ENCODE assay signal across 9 cellular contexts in the genomic region with DNA sequence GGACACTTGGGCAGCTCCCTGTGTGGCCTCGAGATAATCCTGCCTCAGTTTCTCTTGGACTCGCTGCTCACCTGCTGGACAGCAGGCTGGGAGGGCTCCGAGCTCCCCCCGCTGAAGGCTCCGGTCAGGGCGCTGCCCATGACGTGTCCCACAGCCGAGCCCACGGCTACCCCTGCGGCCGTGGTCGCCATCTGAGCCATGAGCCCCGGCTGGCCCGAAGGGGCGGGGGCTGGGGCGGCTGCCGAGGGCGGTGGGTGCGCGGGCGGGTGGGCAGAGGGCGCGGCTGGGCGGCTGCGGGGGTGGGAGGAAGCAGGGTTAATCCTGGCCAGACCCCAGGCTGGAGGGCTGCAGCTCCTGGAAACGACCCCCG. TPM values are rescaled to one million over a fixed set of nuclear protein-coding genes. Genes with fewer than 3 reads are reported as not detected.
DNase-seq lines count a peak whose midpoint lies in the region; ATAC-seq and TF ChIP-seq lines count a peak whose summit lies in the region.
"Had no signal": no experiment of that assay in that cellular context is flagged by ENCODE, and none has a peak within 500 bp of the region (broad histone marks: within the 10 kb centered on the region; RNA-seq: fewer than 3 reads in every experiment).

No MANE protein-coding gene starts in this region.

- H3K9me2 ChIP-seq in MM.1S (replicated peaks; ENCODE audit: insufficient read depth, low read length): no peaks in the 10 kb centered on the region

- H3K4me3 ChIP-seq in A673 (ENCODE audit: low read depth, low read length, poor library complexity, severe bottlenecking): peak overlapping the region; percentile 70
- peak overlapping the region; percentile 93 for H3K4me3 ChIP-seq in MM.1S (ENCODE audit: low read length)
- H3K4me3 ChIP-seq in duodenal mucosa (ENCODE audit: low read depth in 1 of 2, low read length in 2 of 2): peak overlapping the region; percentile 90 to 92
- peak overlapping the region; percentile 59 to 77 for H3K4me3 ChIP-seq in muscle layer of colon (ENCODE audit: low read depth in 1 of 2, low read length in 2 of 2)

- TF ChIP-seq CTCF in A673 (conservative IDR thresholded peaks at IDR 0.05; ENCODE audit: low read depth, low read length): no peak
- no peak for TF ChIP-seq CTCF in MM.1S (IDR thresholded peaks at IDR 0.05; ENCODE audit: low read length)

- H3K9me3 ChIP-seq in A673 (ENCODE audit: low read depth, low read length, poor library complexity, severe bottlenecking) (no peaks in the 10 kb centered on the region), MM.1S (replicated peaks; ENCODE audit: insufficient read depth, low read length) (no peaks in the 10 kb centered on the region), duodenal mucosa (ENCODE audit: control insufficient read depth in 1 of 2, low read length in 2 of 2) (no peaks in the 10 kb centered on the region), muscle layer of colon (ENCODE audit: low read length) (no peaks in the 10 kb centered on the region)

- H3K9ac ChIP-seq in MM.1S (ENCODE audit: low read length) (peak overlapping the region; percentile 83), duodenal mucosa (ENCODE audit: low read depth in 1 of 2, low read length in 2 of 2) (peak overlapping the region; percentile 94), muscle layer of colon (ENCODE audit: low read length) (peak overlapping the region; percentile 71)

- intact Hi-C loops in A673 (cut with micrococcal nuclease; ENCODE audit: unreplicated experiment): loop anchor here (5.0 kb wide), 1 partner anchor 80 kb away; no protein-coding TSS in a partner anchor

- H3K4me2 ChIP-seq in MM.1S (ENCODE audit: low read depth, low read length): peak overlapping the region; percentile 100

- peaks cover 6% of the 10 kb centered on the region; the same call in 1 of the 2 replicates for H4K20me1 ChIP-seq in MM.1S (ENCODE audit: insufficient read depth, low read length)

- CTCF ChIA-PET in A673 (lab: Charles Lee): interaction anchor here (0.7 kb wide), 1 partner anchor 82 kb away, joined by 11 read pairs; no protein-coding TSS in a partner anchor

- H3K27ac ChIP-seq in A673 (ENCODE audit: low read depth, low read length, poor library complexity, severe bottlenecking) (peak overlapping the region; percentile 90), MM.1S (ENCODE audit: low read length) (peak overlapping the region; percentile 49; the same call in 1 of the 2 replicates), duodenal mucosa (ENCODE audit: low read depth, low read length) (peak overlapping the region; percentile 89), muscle layer of colon (ENCODE audit: low read depth, low read length) (peak overlapping the region; percentile 94)

- no peak overlapping the region for H2AFZ ChIP-seq in MM.1S (ENCODE audit: low read length)

- DNase-seq in A673 (ENCODE audit: low spot score) (no peak), MM.1S (no peak), NOMO-1 treated with dmso at 0.1 percent for 144 hours (lab: John Stamatoyannopoulos, UW; ENCODE audit: unreplicated experiment) (no peak), T1000 (lab: John Stamatoyannopoulos, UW) (no peak)
- DNase-seq in activated CD4-positive, CD25-positive, alpha-beta regulatory T cell (lab: John Stamatoyannopoulos, UW): no peak

- no TSS peak for BruUV-seq in A673 (replicated peaks; lab: Mats Ljungman, UMichigan)

- POLR2A ChIA-PET in A673 (lab: Charles Lee; ENCODE audit: low non-redundant PET): no interaction called here

- H3K79me2 ChIP-seq in MM.1S (ENCODE audit: low read length): peaks cover 34% of the 10 kb centered on the region

- H3K4me1 ChIP-seq in A673 (ENCODE audit: insufficient read depth, low read length, poor library complexity, severe bottlenecking) (peaks cover 52% of the 10 kb centered on the region), MM.1S (ENCODE audit: low read length) (peaks cover 5% of the 10 kb centered on the region), duodenal mucosa (ENCODE audit: control insufficient read depth in 1 of 2, insufficient read depth in 2 of 2, low read length in 2 of 2) (peaks cover 21 to 35% of the 10 kb centered on the region in 2 donors), muscle layer of colon (ENCODE audit: insufficient read depth, low read length) (peaks cover 28% of the 10 kb centered on the region)

- H3F3A ChIP-seq in MM.1S (ENCODE audit: insufficient read depth, low read length): peaks cover 7% of the 10 kb centered on the region

- peaks cover 8% of the 10 kb centered on the region for H3K36me3 ChIP-seq in A673 (ENCODE audit: insufficient read depth, low read length, poor library complexity, severe bottlenecking)
- H3K36me3 ChIP-seq in MM.1S (replicated peaks; ENCODE audit: insufficient read depth, low read length): no peaks in the 10 kb centered on the region
- peaks cover 9 to 19% of the 10 kb centered on the region in 2 donors for H3K36me3 ChIP-seq in duodenal mucosa (ENCODE audit: control insufficient read depth in 1 of 2, insufficient read depth in 2 of 2, low read length in 2 of 2)
- no peaks in the 10 kb centered on the region for H3K36me3 ChIP-seq in muscle layer of colon (ENCODE audit: insufficient read depth, low read length)

- no peak for ATAC-seq in HG03432 (IDR thresholded peaks at IDR 0.05; ENCODE audit: unreplicated experiment)

- H3K27me3 ChIP-seq in A673 (replicated peaks; ENCODE audit: insufficient read depth, low read depth, low read length, poor library complexity) (no peaks in the 10 kb centered on the region), MM.1S (replicated peaks; ENCODE audit: insufficient read depth, low read length) (no peaks in the 10 kb centered on the region), duodenal mucosa (ENCODE audit: control insufficient read depth in 1 of 2, insufficient read depth in 2 of 2, low read length in 2 of 2) (no peaks in the 10 kb centered on the region), muscle layer of colon (ENCODE audit: control insufficient read depth in 1 of 2, insufficient read depth in 2 of 2, low read length in 2 of 2) (no peaks in the 10 kb centered on the region)

RNA-seq across cellular contexts. Expression of gene CHCHD10, which starts 0.5 kb away (rescaled TPM):
- total RNA-seq in A673 (2021): 117 and 128 TPM in 2 replicates

RNA-seq across cellular contexts. Expression of gene C22orf15, which starts 4.5 kb away (rescaled TPM):
- 2.0 and 2.2 TPM in 2 replicates for total RNA-seq in A673 (2021)
- total RNA-seq: NCI-H460 had no signal

RNA-seq across cellular contexts. Expression of gene MMP11, which starts 5.4 kb away (rescaled TPM):
- total RNA-seq in A673 (2021): 5.1 and 6.8 TPM in 2 replicates

RNA-seq across cellular contexts. Expression of gene VPREB3, which starts 13.1 kb away (rescaled TPM):
- total RNA-seq in A673 (2021): 0.74 and 0.88 TPM in 2 replicates
- total RNA-seq: NCI-H460 had no signal

RNA-seq across cellular contexts. Expression of gene ZNF70, which starts 16.4 kb away (rescaled TPM):
- total RNA-seq in A673 (2021): 9.6 and 9.7 TPM in 2 replicates
